In the genomic region with DNA sequence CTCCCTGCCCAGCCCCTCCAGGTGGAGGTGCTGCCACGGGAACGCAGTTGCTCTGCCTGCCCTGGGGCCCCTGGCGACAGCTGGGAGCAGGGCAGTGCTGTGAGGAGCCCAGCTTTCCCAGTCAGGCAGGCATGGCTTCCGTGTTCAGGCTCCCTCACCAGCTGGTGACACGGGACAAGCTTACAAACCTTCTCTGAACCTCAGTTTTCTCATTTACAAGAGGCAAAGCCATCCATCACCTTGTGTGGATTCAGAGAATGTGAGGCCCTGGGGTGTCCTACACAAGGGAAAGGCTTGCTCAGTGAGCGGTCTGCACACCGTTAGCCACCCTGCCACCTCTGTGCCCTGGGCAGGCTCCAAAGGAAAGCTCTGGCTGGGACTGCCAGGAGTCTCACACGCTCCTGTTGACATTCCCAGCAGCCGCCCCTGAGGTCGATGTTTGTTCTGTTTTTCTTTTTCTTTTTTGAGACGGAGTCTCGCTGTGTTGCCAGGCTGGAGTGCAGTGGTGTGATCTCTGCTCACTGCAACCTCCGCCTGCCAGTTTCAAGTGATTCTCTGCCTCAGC, we compare ENCODE assay signal across 9 cellular contexts. TPM values are rescaled to one million over a fixed set of nuclear protein-coding genes. Genes with fewer than 3 reads are reported as not detected.
DNase-seq lines count a peak whose midpoint lies in the region; ATAC-seq, FAIRE-seq and TF ChIP-seq lines count a peak whose summit lies in the region.
"Had no signal": no experiment of that assay in that cellular context is flagged by ENCODE, and none has a peak within 500 bp of the region (broad histone marks: within the 10 kb centered on the region; RNA-seq: fewer than 3 reads in every experiment).

No MANE protein-coding gene starts in this region.

- H3K36me3 Mint-ChIP-seq in activated CD4-positive, alpha-beta T cell treated with anti-CD3 and anti-CD28 coated beads, Interleukin-2, amount 10 ng/mL, durations not matched to agents 7 days and 5 days (ENCODE audit: low read depth): peaks cover 61% of the 10 kb centered on the region
- H3K36me3 Mint-ChIP-seq in activated CD4-positive, alpha-beta memory T cell treated with anti-CD3 and anti-CD28 coated beads for 36 hours: peaks cover 52% of the 10 kb centered on the region

- H3K4me3 ChIP-seq in liver (ENCODE audit: low read depth in 1 of 3, low read length in 3 of 3) (no peak overlapping the region), small intestine (ENCODE audit: low read depth in 1 of 2, low read length in 2 of 2) (no peak overlapping the region)
- H3K4me3 ChIP-seq: BLaER1 treated with 17β-estradiol and CSF1 and Interleukin-3, amounts not matched to agents 10 nM and 100 nM had no signal

- FAIRE-seq in small intestine (lab: Jason Lieb, UNC): no peak

- peaks cover 40% of the 10 kb centered on the region for H3K4me1 Mint-ChIP-seq in activated CD4-positive, alpha-beta T cell treated with anti-CD3 and anti-CD28 coated beads, Interleukin-2, amount 10 ng/mL, durations not matched to agents 7 days and 5 days
- H3K4me1 Mint-ChIP-seq in activated CD4-positive, alpha-beta memory T cell treated with anti-CD3 and anti-CD28 coated beads for 36 hours (ENCODE audit: low read depth): peaks cover 31% of the 10 kb centered on the region

- peak overlapping the region; percentile 45 for H3K4me3 Mint-ChIP-seq in activated CD4-positive, alpha-beta T cell treated with anti-CD3 and anti-CD28 coated beads, Interleukin-2, amount 10 ng/mL, durations not matched to agents 7 days and 5 days
- no peak overlapping the region for H3K4me3 Mint-ChIP-seq in activated CD4-positive, alpha-beta memory T cell treated with anti-CD3 and anti-CD28 coated beads for 36 hours

- H3K27ac ChIP-seq in liver (ENCODE audit: low read depth in 1 of 2, low read length in 2 of 2) (peak overlapping the region; percentile 81 to 83), substantia nigra (ENCODE audit: low read depth, low read length, poor library complexity, severe bottlenecking) (peak overlapping the region; percentile 100), small intestine (ENCODE audit: low read depth in 1 of 2, low read length in 1 of 2) (no peak overlapping the region)

- ATAC-seq in GM21576 (IDR thresholded peaks at IDR 0.05; ENCODE audit: unreplicated experiment): no peak

- no peaks in the 10 kb centered on the region for H3K9me3 Mint-ChIP-seq in activated CD4-positive, alpha-beta T cell treated with anti-CD3 and anti-CD28 coated beads, Interleukin-2, amount 10 ng/mL, durations not matched to agents 7 days and 5 days
- no peaks in the 10 kb centered on the region for H3K9me3 Mint-ChIP-seq in activated CD4-positive, alpha-beta memory T cell treated with anti-CD3 and anti-CD28 coated beads for 36 hours

- H3K4me1 ChIP-seq in liver (ENCODE audit: control insufficient read depth in 4 of 4, insufficient read depth in 4 of 4, low read length in 3 of 4): peaks cover 29 to 64% (median 51%) of the 10 kb centered on the region in 4 donors
- no peaks in the 10 kb centered on the region for H3K4me1 ChIP-seq in small intestine (ENCODE audit: control insufficient read depth in 2 of 2, insufficient read depth in 1 of 2, low read depth in 1 of 2, low read length in 1 of 2)

- H3K27me3 Mint-ChIP-seq in activated CD4-positive, alpha-beta T cell treated with anti-CD3 and anti-CD28 coated beads, Interleukin-2, amount 10 ng/mL, durations not matched to agents 7 days and 5 days: no peaks in the 10 kb centered on the region
- H3K27me3 Mint-ChIP-seq in activated CD4-positive, alpha-beta memory T cell treated with anti-CD3 and anti-CD28 coated beads for 36 hours: no peaks in the 10 kb centered on the region

- TF ChIP-seq CTCF in liver (IDR thresholded peaks at IDR 0.05; ENCODE audit: low read depth, low read length, missing input control): peak; percentile 24

- H3K27me3 ChIP-seq in liver (ENCODE audit: control insufficient read depth in 4 of 4, insufficient read depth in 4 of 4, low read length in 3 of 4): no peaks in the 10 kb centered on the region
- no peaks in the 10 kb centered on the region for H3K27me3 ChIP-seq in small intestine (ENCODE audit: control insufficient read depth in 2 of 2, insufficient read depth in 2 of 2, low read length in 2 of 2)
- H3K27me3 ChIP-seq: BLaER1 treated with 17β-estradiol and CSF1 and Interleukin-3, amounts not matched to agents 10 nM and 100 nM had no signal

- 36% methylated on average over 13 of the region's 13 CpGs for WGBS in liver
- WGBS in small intestine, 3 donors: 60 to 74% (median 67%) methylated on average over 11 to 13 of the region's 13 CpGs

- H3K9me3 ChIP-seq in liver (ENCODE audit: control insufficient read depth in 4 of 4, low read length in 3 of 4): no peaks in the 10 kb centered on the region
- no peaks in the 10 kb centered on the region for H3K9me3 ChIP-seq in small intestine (ENCODE audit: control insufficient read depth, low read depth)
- H3K9me3 ChIP-seq: BLaER1 treated with 17β-estradiol and CSF1 and Interleukin-3, amounts not matched to agents 10 nM and 100 nM had no signal

- H3K27ac Mint-ChIP-seq in activated CD4-positive, alpha-beta T cell treated with anti-CD3 and anti-CD28 coated beads, Interleukin-2, amount 10 ng/mL, durations not matched to agents 7 days and 5 days: peak overlapping the region; percentile 87
- peak overlapping the region; percentile 46 for H3K27ac Mint-ChIP-seq in activated CD4-positive, alpha-beta memory T cell treated with anti-CD3 and anti-CD28 coated beads for 36 hours

- DNase-seq in activated CD4-positive, alpha-beta T cell treated with anti-CD3 and anti-CD28 coated beads, Interleukin-2, amount 10 ng/mL, durations not matched to agents 7 days and 5 days: no peak
- DNase-seq in activated CD4-positive, alpha-beta T cell treated with anti-CD3 and anti-CD28 coated beads, Interleukin-2, amount 50 U/mL, for 1 hour: no peak
- no peak for DNase-seq in activated CD4-positive, alpha-beta memory T cell treated with anti-CD3 and anti-CD28 coated beads for 36 hours
- DNase-seq in substantia nigra (lab: John Stamatoyannopoulos, UW) (peak in 19 of 49 donors; percentile 16 to 69 (median 41)), NCI-H524 treated with DMSO at 0.1 percent for 48 hours (lab: John Stamatoyannopoulos, UW) (no peak), small intestine (no peak)

- H3K9ac ChIP-seq in liver (ENCODE audit: low read depth in 1 of 2, low read length in 2 of 2): no peak overlapping the region

- H3K36me3 ChIP-seq in liver (ENCODE audit: control insufficient read depth in 4 of 4, insufficient read depth in 3 of 4, low read depth in 1 of 4, low read length in 3 of 4) (peaks cover 31 to 62% (median 38%) of the 10 kb centered on the region in 4 donors), small intestine (ENCODE audit: control insufficient read depth in 2 of 2, insufficient read depth in 2 of 2, low read length in 2 of 2) (peaks cover 21 to 22% of the 10 kb centered on the region in 2 donors)

- intact Hi-C loops in activated CD4-positive, alpha-beta memory T cell treated with anti-CD3 and anti-CD28 coated beads for 36 hours (cut with micrococcal nuclease): no loop called here

- CTCF ChIA-PET in activated CD4-positive, alpha-beta T cell treated with anti-CD3 and anti-CD28 coated beads, Interleukin-2, amount 10 ng/mL, durations not matched to agents 7 days and 5 days (lab: Charles Lee): interaction anchor here (0.8 to 2.7 kb wide), 6 partner anchors 10 to 37 kb away, joined by 3 to 14 read pairs (median 5); no protein-coding TSS in a partner anchor
- CTCF ChIA-PET in activated CD4-positive, alpha-beta memory T cell treated with anti-CD3 and anti-CD28 coated beads for 36 hours (lab: Charles Lee): interaction anchor here (0.6 to 4.5 kb wide), 14 partner anchors 9 to 336 kb away, joined by 3 to 33 read pairs (median 6); partner anchors contain the start of genes NPTXR and TOMM22

- peak in 1 of 2 donors; percentile 13 for TF ChIP-seq RAD21 in liver (IDR thresholded peaks at IDR 0.05)

- POLR2A ChIA-PET in activated CD4-positive, alpha-beta T cell treated with anti-CD3 and anti-CD28 coated beads, Interleukin-2, amount 10 ng/mL, durations not matched to agents 7 days and 5 days (lab: Charles Lee): no interaction called here
- POLR2A ChIA-PET in activated CD4-positive, alpha-beta memory T cell treated with anti-CD3 and anti-CD28 coated beads for 36 hours (lab: Charles Lee): interaction anchor here (0.6 to 3.7 kb wide), 4 partner anchors 8 to 478 kb away, joined by 3 to 17 read pairs (median 4); no protein-coding TSS in a partner anchor

RNA-seq across cellular contexts. Expression of gene SUN2, which starts 23.5 kb away (rescaled TPM):
- total RNA-seq in activated CD4-positive, alpha-beta T cell treated with anti-CD3 and anti-CD28 coated beads, Interleukin-2, amount 10 ng/mL, durations not matched to agents 7 days and 5 days: 100 to 1,000 TPM; 582 to 702 TPM
- total RNA-seq in activated CD4-positive, alpha-beta memory T cell treated with anti-CD3 and anti-CD28 coated beads for 36 hours: 100 to 1,000 TPM; 159 to 168 TPM
- 100 to 1,000 TPM in 1 of 2 donors, 10 to 100 TPM in 1; 53.3 to 170 TPM for total RNA-seq in liver
- polyA plus RNA-seq in liver (100 to 1,000 TPM in 1 of 2 donors, 10 to 100 TPM in 1; 13.1 to 110 TPM), small intestine (10 to 100 TPM; 19.0 to 94.2 (median 32.7) TPM)

RNA-seq across cellular contexts. Expression of gene GTPBP1, which starts 26.6 kb away (rescaled TPM):
- 10 to 100 TPM; 68.5 to 77.1 TPM for total RNA-seq in activated CD4-positive, alpha-beta T cell treated with anti-CD3 and anti-CD28 coated beads, Interleukin-2, amount 10 ng/mL, durations not matched to agents 7 days and 5 days
- total RNA-seq in activated CD4-positive, alpha-beta memory T cell treated with anti-CD3 and anti-CD28 coated beads for 36 hours: 10 to 100 TPM; 95.4 to 98.1 TPM
- 10 to 100 TPM; 24.3 to 56.3 TPM for total RNA-seq in liver
- polyA plus RNA-seq in liver: 1 to 10 TPM; 5.3 to 7.8 TPM
- polyA plus RNA-seq in small intestine: 10 to 100 TPM; 13.0 to 25.8 (median 22.2) TPM

RNA-seq across cellular contexts. Expression of gene JOSD1, which starts 31.6 kb away (rescaled TPM):
- 10 to 100 TPM; 56.4 to 61.8 TPM for total RNA-seq in activated CD4-positive, alpha-beta T cell treated with anti-CD3 and anti-CD28 coated beads, Interleukin-2, amount 10 ng/mL, durations not matched to agents 7 days and 5 days
- 10 to 100 TPM; 71.8 to 78.4 TPM for total RNA-seq in activated CD4-positive, alpha-beta memory T cell treated with anti-CD3 and anti-CD28 coated beads for 36 hours
- 10 to 100 TPM; 15.6 to 20.6 TPM for total RNA-seq in liver
- 10 to 100 TPM in 1 of 2 donors, 1 to 10 TPM in 1; 3.4 to 13.8 TPM for polyA plus RNA-seq in liver
- 10 to 100 TPM; 34.6 to 73.5 (median 39.4) TPM for polyA plus RNA-seq in small intestine

RNA-seq across cellular contexts. Expression of gene TOMM22, which starts 50.6 kb away (rescaled TPM):
- total RNA-seq in activated CD4-positive, alpha-beta T cell treated with anti-CD3 and anti-CD28 coated beads, Interleukin-2, amount 10 ng/mL, durations not matched to agents 7 days and 5 days: 10 to 100 TPM; 83.0 to 88.9 TPM
- 100 to 1,000 TPM; 122 to 128 TPM for total RNA-seq in activated CD4-positive, alpha-beta memory T cell treated with anti-CD3 and anti-CD28 coated beads for 36 hours
- total RNA-seq in liver: 10 to 100 TPM; 20.2 to 20.8 TPM
- polyA plus RNA-seq in liver (10 to 100 TPM; 21.9 to 44.3 TPM), small intestine (10 to 100 TPM; 42.5 to 59.9 (median 44.0) TPM)

Comparison
In these comparisons a context has a peak if more than half of its experiments do, and no peak if none do; other contexts are left out.
1. H3K27ac ChIP-seq: peak in liver (2 of 2) and substantia nigra (single experiment); none in small intestine (0 of 2).